Comparison of ENCODE assay signal across 8 cellular contexts in the genomic region with DNA sequence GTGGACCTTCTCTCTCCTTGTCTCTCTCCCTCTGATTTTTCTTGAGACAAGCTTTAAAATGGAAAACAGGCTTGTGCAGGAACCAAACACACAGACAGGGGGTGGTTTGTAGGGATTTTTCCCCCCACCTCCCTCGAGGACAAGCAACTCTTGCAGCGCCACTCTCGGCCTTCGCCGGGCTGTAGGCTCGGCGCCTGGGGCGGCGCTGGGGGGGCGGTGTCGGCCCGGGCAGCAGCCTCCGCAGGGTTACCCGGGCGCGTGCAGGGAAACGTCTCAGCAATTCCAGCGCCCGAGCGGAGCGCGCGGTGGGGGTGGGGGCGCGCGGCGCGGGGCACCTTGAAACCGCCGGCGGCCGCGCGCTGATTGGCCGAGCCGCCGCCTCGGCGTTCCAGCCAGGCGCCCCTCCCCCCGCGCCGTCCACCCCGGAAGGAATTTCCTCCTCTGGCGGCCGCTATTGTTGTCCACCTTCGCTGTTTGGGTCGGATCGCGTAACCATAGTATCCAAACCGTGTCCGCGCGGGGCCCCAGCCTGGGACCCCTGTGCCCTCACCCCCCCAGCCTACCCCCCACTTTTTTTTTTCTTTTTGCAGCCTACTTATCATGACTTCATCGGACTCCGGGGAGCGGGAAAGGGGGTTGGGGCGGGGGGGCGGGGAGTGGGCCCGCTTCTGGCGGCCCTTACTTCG. TPM values are rescaled to one million over a fixed set of nuclear protein-coding genes. Genes with fewer than 3 reads are reported as not detected.
DNase-seq lines count a peak whose midpoint lies in the region; ATAC-seq and TF ChIP-seq lines count a peak whose summit lies in the region.

No MANE protein-coding gene starts in this region.

- no peak overlapping the region for H2AFZ ChIP-seq in neural cell (ENCODE audit: low read depth, low read length)

- H3K4me3 ChIP-seq in LNCaP clone FGC (ENCODE audit: low read depth, low read length), result peak overlapping the region; percentile 58
- H3K4me3 ChIP-seq in neural cell (ENCODE audit: low read length), result peak overlapping the region; percentile 79

- no peaks in the 10 kb centered on the region for H3K9me3 ChIP-seq in neural cell (ENCODE audit: low read length)

- POLR2A ChIA-PET in RWPE1 (lab: Yijun Ruan, JAX; ENCODE audit: low non-redundant PET), result no interaction called here

- DNase-seq in LNCaP clone FGC (ENCODE audit: low read depth) (peak; percentile 49), RWPE1 (ENCODE audit: low spot score) (peak; percentile 94), activated gamma-delta T cell (lab: John Stamatoyannopoulos, UW) (peak; percentile 71), fibroblast of the conjunctiva (ENCODE audit: low read depth) (peak; percentile 70)
- DNase-seq in stimulated activated naive CD8-positive, alpha-beta T cell treated with anti-CD3 and anti-CD28 coated beads, Interleukin-15, Interleukin-2, amounts not matched to agents 100 U/mL and 50 U/mL, for 24 hours, result peak; percentile 83

- no peaks in the 10 kb centered on the region for H3F3A ChIP-seq in neural cell (ENCODE audit: insufficient read depth, low read length, poor library complexity, severe bottlenecking)

- peak; percentile 73 for TF ChIP-seq RAD21 in neural cell (conservative IDR thresholded peaks at IDR 0.05)

- H3K27ac ChIP-seq in C4-2B (peak overlapping the region; percentile 73), RWPE1 (peak overlapping the region; percentile 89), neural cell (ENCODE audit: low read length) (peak overlapping the region; percentile 87)

- H3K79me2 ChIP-seq in neural cell (replicated peaks; ENCODE audit: insufficient read depth, low read length), result no peaks in the 10 kb centered on the region

- H3K36me3 ChIP-seq in neural cell (ENCODE audit: insufficient read depth, low read length), result no peaks in the 10 kb centered on the region

- H3K27me3 ChIP-seq in neural cell (ENCODE audit: insufficient read depth, low read depth, low read length), result no peaks in the 10 kb centered on the region

- peak overlapping the region; percentile 70 for H3K4me2 ChIP-seq in neural cell (ENCODE audit: low read length)

- H4K20me1 ChIP-seq in neural cell (ENCODE audit: insufficient read depth), result no peaks in the 10 kb centered on the region

- TF ChIP-seq EP300 in neural cell (conservative IDR thresholded peaks at IDR 0.05; ENCODE audit: poor library complexity, severe bottlenecking), result peak; percentile 88

- H3K9ac ChIP-seq in neural cell (ENCODE audit: low read length), result peak overlapping the region; percentile 87

- ATAC-seq in GM19467 (IDR thresholded peaks at IDR 0.05; ENCODE audit: unreplicated experiment), result peak; percentile 45
- peak; percentile 60 for ATAC-seq in stimulated activated naive CD8-positive, alpha-beta T cell treated with anti-CD3 and anti-CD28 coated beads, Interleukin-15, Interleukin-2, amounts not matched to agents 100 U/mL and 50 U/mL, for 24 hours

- CTCF ChIA-PET in RWPE1 (lab: Yijun Ruan, JAX), result interaction anchor here (0.6 to 1.6 kb wide), 8 partner anchors 9 to 278 kb away, joined by 3 to 18 read pairs (median 5); partner anchors contain the start of gene SSBP3

- TF ChIP-seq CTCF in C4-2B (conservative IDR thresholded peaks at IDR 0.05) (no peak), LNCaP clone FGC (IDR thresholded peaks at IDR 0.05; ENCODE audit: control insufficient read depth, extremely low read depth, insufficient read depth) (peak; percentile 24; the same call in 1 of the 2 replicates), RWPE1 (conservative IDR thresholded peaks at IDR 0.05; ENCODE audit: low read depth) (no peak), neural cell (IDR thresholded peaks at IDR 0.05; ENCODE audit: poor library complexity, severe bottlenecking) (peak; percentile 61)

- no peaks in the 10 kb centered on the region for H3K9me2 ChIP-seq in neural cell (ENCODE audit: insufficient read depth, low read length)

TF ChIP-seq in neural cell, 6 proteins besides CTCF, POLR2A, EP300 and RAD21:
- TF ChIP-seq, protein P1, sequence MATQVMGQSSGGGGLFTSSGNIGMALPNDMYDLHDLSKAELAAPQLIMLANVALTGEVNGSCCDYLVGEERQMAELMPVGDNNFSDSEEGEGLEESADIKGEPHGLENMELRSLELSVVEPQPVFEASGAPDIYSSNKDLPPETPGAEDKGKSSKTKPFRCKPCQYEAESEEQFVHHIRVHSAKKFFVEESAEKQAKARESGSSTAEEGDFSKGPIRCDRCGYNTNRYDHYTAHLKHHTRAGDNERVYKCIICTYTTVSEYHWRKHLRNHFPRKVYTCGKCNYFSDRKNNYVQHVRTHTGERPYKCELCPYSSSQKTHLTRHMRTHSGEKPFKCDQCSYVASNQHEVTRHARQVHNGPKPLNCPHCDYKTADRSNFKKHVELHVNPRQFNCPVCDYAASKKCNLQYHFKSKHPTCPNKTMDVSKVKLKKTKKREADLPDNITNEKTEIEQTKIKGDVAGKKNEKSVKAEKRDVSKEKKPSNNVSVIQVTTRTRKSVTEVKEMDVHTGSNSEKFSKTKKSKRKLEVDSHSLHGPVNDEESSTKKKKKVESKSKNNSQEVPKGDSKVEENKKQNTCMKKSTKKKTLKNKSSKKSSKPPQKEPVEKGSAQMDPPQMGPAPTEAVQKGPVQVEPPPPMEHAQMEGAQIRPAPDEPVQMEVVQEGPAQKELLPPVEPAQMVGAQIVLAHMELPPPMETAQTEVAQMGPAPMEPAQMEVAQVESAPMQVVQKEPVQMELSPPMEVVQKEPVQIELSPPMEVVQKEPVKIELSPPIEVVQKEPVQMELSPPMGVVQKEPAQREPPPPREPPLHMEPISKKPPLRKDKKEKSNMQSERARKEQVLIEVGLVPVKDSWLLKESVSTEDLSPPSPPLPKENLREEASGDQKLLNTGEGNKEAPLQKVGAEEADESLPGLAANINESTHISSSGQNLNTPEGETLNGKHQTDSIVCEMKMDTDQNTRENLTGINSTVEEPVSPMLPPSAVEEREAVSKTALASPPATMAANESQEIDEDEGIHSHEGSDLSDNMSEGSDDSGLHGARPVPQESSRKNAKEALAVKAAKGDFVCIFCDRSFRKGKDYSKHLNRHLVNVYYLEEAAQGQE (IDR thresholded peaks at IDR 0.05; ENCODE audit: borderline replicate concordance), result peak; percentile 72
- TF ChIP-seq TAF1 (IDR thresholded peaks at IDR 0.05; ENCODE audit: low read depth) (peak; percentile 48), SMC3 (conservative IDR thresholded peaks at IDR 0.05; ENCODE audit: poor library complexity) (peak; percentile 81), EZH2 (IDR thresholded peaks at IDR 0.05; ENCODE audit: borderline replicate concordance, insufficient read depth, low read length, poor library complexity, severe bottlenecking) (no peak), POLR2AphosphoS5 (IDR thresholded peaks at IDR 0.05) (peak; percentile 71), MXI1 (conservative IDR thresholded peaks at IDR 0.05; ENCODE audit: poor library complexity, severe bottlenecking) (peak; percentile 77)

RNA-seq across cellular contexts. Expression of gene ACOT11, which starts 59.8 kb away (rescaled TPM):
- not detected in 2 replicates for polyA plus RNA-seq in neural cell
- 0.12 TPM in 1 of 2 replicates, not detected in the other for polyA minus RNA-seq in neural cell

Comparison
In these comparisons a context has a peak if more than half of its experiments do, and no peak if none do; other contexts are left out.
1. Peak in every context shown above with its lines: DNase-seq, ATAC-seq, H3K4me3 ChIP-seq and H3K27ac ChIP-seq.
2. CTCF ChIP-seq: peak in LNCaP clone FGC (single experiment) and neural cell (single experiment); none in C4-2B (single experiment) and RWPE1 (single experiment).